Comparison of ENCODE assay signal across 2 cellular contexts in the genomic region with DNA sequence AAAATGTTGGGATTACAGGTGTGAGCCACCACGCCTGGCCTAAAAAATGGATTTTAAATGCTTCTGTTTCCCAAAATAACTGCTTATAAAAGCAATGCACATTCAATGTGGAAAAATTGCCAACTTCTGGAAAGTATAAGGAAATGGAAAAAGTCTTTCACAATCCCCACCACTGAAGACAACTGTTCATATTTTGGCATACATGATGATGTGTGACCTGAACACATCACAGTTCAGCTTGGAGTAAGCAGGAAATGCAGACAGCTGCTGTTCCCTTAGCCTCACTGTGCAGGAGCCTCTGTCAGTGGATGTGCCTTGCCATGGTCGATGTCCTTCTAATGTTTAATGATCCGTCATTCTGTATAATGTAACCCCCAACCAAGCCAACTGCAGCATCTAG.
TF ChIP-seq lines count a peak whose summit lies in the region.

No MANE protein-coding gene starts in this region.

TF ChIP-seq in liver, 16 proteins besides CTCF, POLR2A, EP300 and RAD21:
- TF ChIP-seq, protein P1, sequence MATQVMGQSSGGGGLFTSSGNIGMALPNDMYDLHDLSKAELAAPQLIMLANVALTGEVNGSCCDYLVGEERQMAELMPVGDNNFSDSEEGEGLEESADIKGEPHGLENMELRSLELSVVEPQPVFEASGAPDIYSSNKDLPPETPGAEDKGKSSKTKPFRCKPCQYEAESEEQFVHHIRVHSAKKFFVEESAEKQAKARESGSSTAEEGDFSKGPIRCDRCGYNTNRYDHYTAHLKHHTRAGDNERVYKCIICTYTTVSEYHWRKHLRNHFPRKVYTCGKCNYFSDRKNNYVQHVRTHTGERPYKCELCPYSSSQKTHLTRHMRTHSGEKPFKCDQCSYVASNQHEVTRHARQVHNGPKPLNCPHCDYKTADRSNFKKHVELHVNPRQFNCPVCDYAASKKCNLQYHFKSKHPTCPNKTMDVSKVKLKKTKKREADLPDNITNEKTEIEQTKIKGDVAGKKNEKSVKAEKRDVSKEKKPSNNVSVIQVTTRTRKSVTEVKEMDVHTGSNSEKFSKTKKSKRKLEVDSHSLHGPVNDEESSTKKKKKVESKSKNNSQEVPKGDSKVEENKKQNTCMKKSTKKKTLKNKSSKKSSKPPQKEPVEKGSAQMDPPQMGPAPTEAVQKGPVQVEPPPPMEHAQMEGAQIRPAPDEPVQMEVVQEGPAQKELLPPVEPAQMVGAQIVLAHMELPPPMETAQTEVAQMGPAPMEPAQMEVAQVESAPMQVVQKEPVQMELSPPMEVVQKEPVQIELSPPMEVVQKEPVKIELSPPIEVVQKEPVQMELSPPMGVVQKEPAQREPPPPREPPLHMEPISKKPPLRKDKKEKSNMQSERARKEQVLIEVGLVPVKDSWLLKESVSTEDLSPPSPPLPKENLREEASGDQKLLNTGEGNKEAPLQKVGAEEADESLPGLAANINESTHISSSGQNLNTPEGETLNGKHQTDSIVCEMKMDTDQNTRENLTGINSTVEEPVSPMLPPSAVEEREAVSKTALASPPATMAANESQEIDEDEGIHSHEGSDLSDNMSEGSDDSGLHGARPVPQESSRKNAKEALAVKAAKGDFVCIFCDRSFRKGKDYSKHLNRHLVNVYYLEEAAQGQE (IDR thresholded peaks at IDR 0.05) = no peak
- TF ChIP-seq, protein P2, sequence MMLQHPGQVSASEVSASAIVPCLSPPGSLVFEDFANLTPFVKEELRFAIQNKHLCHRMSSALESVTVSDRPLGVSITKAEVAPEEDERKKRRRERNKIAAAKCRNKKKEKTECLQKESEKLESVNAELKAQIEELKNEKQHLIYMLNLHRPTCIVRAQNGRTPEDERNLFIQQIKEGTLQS (IDR thresholded peaks at IDR 0.05) = no peak
- TF ChIP-seq TAF1 (conservative IDR thresholded peaks at IDR 0.05) = no peak
- no peak for TF ChIP-seq GABPA (IDR thresholded peaks at IDR 0.05 in 1 of 2, conservative IDR thresholded peaks at IDR 0.05 in 1 of 2)
- TF ChIP-seq NR2F2 (IDR thresholded peaks at IDR 0.05) = peak; percentile 75
- no peak for TF ChIP-seq FOXA2 (IDR thresholded peaks at IDR 0.05)

TF ChIP-seq in HepG2, 621 proteins besides CTCF, POLR2A, EP300 and RAD21:
- TF ChIP-seq, protein P3, sequence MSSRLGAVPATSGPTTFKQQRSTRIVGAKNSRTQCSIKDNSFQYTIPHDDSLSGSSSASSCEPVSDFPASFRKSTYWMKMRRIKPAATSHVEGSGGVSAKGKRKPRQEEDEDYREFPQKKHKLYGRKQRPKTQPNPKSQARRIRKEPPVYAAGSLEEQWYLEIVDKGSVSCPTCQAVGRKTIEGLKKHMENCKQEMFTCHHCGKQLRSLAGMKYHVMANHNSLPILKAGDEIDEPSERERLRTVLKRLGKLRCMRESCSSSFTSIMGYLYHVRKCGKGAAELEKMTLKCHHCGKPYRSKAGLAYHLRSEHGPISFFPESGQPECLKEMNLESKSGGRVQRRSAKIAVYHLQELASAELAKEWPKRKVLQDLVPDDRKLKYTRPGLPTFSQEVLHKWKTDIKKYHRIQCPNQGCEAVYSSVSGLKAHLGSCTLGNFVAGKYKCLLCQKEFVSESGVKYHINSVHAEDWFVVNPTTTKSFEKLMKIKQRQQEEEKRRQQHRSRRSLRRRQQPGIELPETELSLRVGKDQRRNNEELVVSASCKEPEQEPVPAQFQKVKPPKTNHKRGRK (CRISPR knock-in tag; IDR thresholded peaks at IDR 0.05) = no peak
- no peak for TF ChIP-seq ZNF317 (CRISPR knock-in tag; IDR thresholded peaks at IDR 0.05)
- no peak for TF ChIP-seq ZNF563 (CRISPR knock-in tag; IDR thresholded peaks at IDR 0.05)
- TF ChIP-seq PAF1 (CRISPR knock-in tag; IDR thresholded peaks at IDR 0.05) = no peak
- no peak for TF ChIP-seq ZFP1 (CRISPR knock-in tag; IDR thresholded peaks at IDR 0.05)
- no peak for TF ChIP-seq ZNF850 (CRISPR knock-in tag; conservative IDR thresholded peaks at IDR 0.05)
- no peak for TF ChIP-seq MED13 (CRISPR knock-in tag; IDR thresholded peaks at IDR 0.05)
- TF ChIP-seq SIX4 (CRISPR knock-in tag; IDR thresholded peaks at IDR 0.05) = no peak
- TF ChIP-seq MEIS2 (CRISPR knock-in tag; IDR thresholded peaks at IDR 0.05) = no peak
- no peak for TF ChIP-seq ZNF232 (CRISPR knock-in tag; IDR thresholded peaks at IDR 0.05; ENCODE audit: borderline replicate concordance)
- TF ChIP-seq ZNF558 (CRISPR knock-in tag; IDR thresholded peaks at IDR 0.05; ENCODE audit: borderline replicate concordance) = no peak
- TF ChIP-seq ZBTB20 (CRISPR knock-in tag; IDR thresholded peaks at IDR 0.05; ENCODE audit: borderline replicate concordance, low read depth) = no peak
- TF ChIP-seq SETDB1 (CRISPR knock-in tag; IDR thresholded peaks at IDR 0.05; ENCODE audit: borderline replicate concordance) = no peak
- TF ChIP-seq, protein P4, sequence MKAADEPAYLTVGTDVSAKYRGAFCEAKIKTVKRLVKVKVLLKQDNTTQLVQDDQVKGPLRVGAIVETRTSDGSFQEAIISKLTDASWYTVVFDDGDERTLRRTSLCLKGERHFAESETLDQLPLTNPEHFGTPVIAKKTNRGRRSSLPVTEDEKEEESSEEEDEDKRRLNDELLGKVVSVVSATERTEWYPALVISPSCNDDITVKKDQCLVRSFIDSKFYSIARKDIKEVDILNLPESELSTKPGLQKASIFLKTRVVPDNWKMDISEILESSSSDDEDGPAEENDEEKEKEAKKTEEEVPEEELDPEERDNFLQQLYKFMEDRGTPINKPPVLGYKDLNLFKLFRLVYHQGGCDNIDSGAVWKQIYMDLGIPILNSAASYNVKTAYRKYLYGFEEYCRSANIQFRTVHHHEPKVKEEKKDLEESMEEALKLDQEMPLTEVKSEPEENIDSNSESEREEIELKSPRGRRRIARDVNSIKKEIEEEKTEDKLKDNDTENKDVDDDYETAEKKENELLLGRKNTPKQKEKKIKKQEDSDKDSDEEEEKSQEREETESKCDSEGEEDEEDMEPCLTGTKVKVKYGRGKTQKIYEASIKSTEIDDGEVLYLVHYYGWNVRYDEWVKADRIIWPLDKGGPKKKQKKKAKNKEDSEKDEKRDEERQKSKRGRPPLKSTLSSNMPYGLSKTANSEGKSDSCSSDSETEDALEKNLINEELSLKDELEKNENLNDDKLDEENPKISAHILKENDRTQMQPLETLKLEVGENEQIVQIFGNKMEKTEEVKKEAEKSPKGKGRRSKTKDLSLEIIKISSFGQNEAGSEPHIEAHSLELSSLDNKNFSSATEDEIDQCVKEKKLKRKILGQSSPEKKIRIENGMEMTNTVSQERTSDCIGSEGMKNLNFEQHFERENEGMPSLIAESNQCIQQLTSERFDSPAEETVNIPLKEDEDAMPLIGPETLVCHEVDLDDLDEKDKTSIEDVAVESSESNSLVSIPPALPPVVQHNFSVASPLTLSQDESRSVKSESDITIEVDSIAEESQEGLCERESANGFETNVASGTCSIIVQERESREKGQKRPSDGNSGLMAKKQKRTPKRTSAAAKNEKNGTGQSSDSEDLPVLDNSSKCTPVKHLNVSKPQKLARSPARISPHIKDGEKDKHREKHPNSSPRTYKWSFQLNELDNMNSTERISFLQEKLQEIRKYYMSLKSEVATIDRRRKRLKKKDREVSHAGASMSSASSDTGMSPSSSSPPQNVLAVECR (CRISPR knock-in tag; IDR thresholded peaks at IDR 0.05; ENCODE audit: borderline replicate concordance) = no peak
- TF ChIP-seq ELF4 (CRISPR knock-in tag; IDR thresholded peaks at IDR 0.05; ENCODE audit: borderline replicate concordance) = no peak
- TF ChIP-seq ZNF788 (CRISPR knock-in tag; IDR thresholded peaks at IDR 0.05; ENCODE audit: borderline replicate concordance) = no peak
- TF ChIP-seq, protein P5, sequence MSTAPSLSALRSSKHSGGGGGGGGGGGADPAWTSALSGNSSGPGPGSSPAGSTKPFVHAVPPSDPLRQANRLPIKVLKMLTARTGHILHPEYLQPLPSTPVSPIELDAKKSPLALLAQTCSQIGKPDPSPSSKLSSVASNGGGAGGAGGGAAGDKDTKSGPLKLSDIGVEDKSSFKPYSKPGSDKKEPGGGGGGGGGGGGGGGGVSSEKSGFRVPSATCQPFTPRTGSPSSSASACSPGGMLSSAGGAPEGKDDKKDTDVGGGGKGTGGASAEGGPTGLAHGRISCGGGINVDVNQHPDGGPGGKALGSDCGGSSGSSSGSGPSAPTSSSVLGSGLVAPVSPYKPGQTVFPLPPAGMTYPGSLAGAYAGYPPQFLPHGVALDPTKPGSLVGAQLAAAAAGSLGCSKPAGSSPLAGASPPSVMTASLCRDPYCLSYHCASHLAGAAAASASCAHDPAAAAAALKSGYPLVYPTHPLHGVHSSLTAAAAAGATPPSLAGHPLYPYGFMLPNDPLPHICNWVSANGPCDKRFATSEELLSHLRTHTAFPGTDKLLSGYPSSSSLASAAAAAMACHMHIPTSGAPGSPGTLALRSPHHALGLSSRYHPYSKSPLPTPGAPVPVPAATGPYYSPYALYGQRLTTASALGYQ (CRISPR knock-in tag; IDR thresholded peaks at IDR 0.05) = no peak
- TF ChIP-seq NCOA2 (CRISPR knock-in tag; IDR thresholded peaks at IDR 0.05) = no peak
- no peak for TF ChIP-seq MED1 (CRISPR knock-in tag; IDR thresholded peaks at IDR 0.05)
- TF ChIP-seq CCAR2 (optimal IDR thresholded peaks at IDR 0.05; ENCODE audit: low read depth, low read length) = no peak
